ENCODE assay signal across 23 cellular contexts in the genomic region with DNA sequence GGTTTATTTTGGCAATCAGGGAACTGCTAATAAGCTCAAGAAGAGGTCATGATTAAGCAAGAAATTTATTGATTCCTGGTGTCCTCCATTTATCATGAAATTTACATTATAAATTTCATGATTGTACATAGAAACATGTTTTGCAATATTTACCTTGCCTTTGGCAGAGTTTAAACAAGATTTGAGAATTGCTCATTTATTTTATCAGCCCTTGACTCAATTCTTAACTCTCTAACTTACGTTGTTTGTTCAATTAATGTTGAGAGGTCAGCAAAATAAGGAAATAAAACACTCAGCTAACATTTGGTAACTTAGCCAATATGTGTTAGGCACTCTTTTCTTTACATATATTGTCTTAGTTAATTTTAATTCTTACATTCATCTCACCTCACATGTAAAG.
"Had no signal": no experiment of that assay in that cellular context is flagged by ENCODE, and none has a peak within 500 bp of the region (broad histone marks: within the 10 kb centered on the region; RNA-seq: fewer than 3 reads in every experiment).

No MANE protein-coding gene starts in this region.

- ATAC-seq: left colon; mucosa of descending colon; naive thymus-derived CD4-positive, alpha-beta T cell; natural killer cell treated with Interleukin-12 subunit alpha and Interleukin-12 subunit beta and Interleukin-15 and Interleukin-18, amount 100 ng/mL, for 72 hours; stimulated activated memory B cell treated with anti-CD40 and anti-IgM and Interleukin-4, amounts not matched to agents 10 μg/mL and 1 μg/mL and 100 μg/mL, for 72 hours; stimulated activated naive CD8-positive, alpha-beta T cell treated with anti-CD3 and anti-CD28 coated beads, Interleukin-15, amount 100 ng/mL, for 72 hours had no signal

- H3K27me3 ChIP-seq: ovary, right atrium auricular region, right lobe of liver, tibial nerve, uterus had no signal

- H3K4me3 ChIP-seq: left ventricle myocardium inferior, lung, mucosa of descending colon, ovary, right atrium auricular region, right lobe of liver, smooth muscle cell, tibial nerve, uterus had no signal

- H3K27ac ChIP-seq: left ventricle myocardium inferior, ovary, right atrium auricular region, right lobe of liver, tibial nerve, uterus had no signal

- H3K36me3 ChIP-seq: left ventricle myocardium inferior, ovary, right atrium auricular region, right lobe of liver, tibial nerve, uterus had no signal

- H3K9me3 ChIP-seq: left ventricle myocardium inferior, mucosa of descending colon, ovary, right atrium auricular region, right lobe of liver, tibial nerve, uterus had no signal

- DNase-seq: islet precursor cell; kidney glomerular epithelial cell; left colon; left ventricle myocardium inferior; midbrain; mucosa of descending colon; naive thymus-derived CD4-positive, alpha-beta T cell; ovary; right lobe of liver; stimulated activated CD4-positive, alpha-beta T cell treated with anti-CD3 and anti-CD28 coated beads, Interleukin-1b, Interleukin-23, amount 100 ng/mL, for 48 hours; stimulated activated CD4-positive, alpha-beta T cell treated with anti-CD3 and anti-CD28 coated beads, Interleukin-2, amount 100 ng/mL, for 48 hours; stimulated activated CD4-positive, alpha-beta T cell treated with anti-CD3 and anti-CD28 coated beads, Interleukin-4, amount 100 ng/mL, for 4 hours; stimulated activated CD8-positive, alpha-beta memory T cell treated with anti-CD3 and anti-CD28 coated beads, Interleukin-4, amount 100 ng/mL, for 48 hours; stimulated activated naive CD4-positive, alpha-beta T cell treated with Interleukin-2 at 50 U/mL for 16 hours; stimulated activated naive CD8-positive, alpha-beta T cell treated with anti-CD3 and anti-CD28 coated beads, Interleukin-15, amount 100 ng/mL, for 72 hours; substantia nigra; uterus had no signal

- H3K4me2 ChIP-seq: smooth muscle cell had no signal

- H3K4me1 ChIP-seq: left ventricle myocardium inferior, right atrium auricular region, tibial nerve, uterus had no signal
